8 cellular contexts compared by ENCODE assay signal in genomic region chr22:24938741-24939341, GRCh38. TPM values are rescaled to one million over a fixed set of nuclear protein-coding genes. Genes with fewer than 3 reads are reported as not detected.
DNase-seq lines count a peak whose midpoint lies in the region; ATAC-seq and TF ChIP-seq lines count a peak whose summit lies in the region.

No MANE protein-coding gene starts in this region.

- no peak overlapping the region for H3K4me2 ChIP-seq in mesendoderm (ENCODE audit: low read length)

- H3K9ac ChIP-seq in colonic mucosa (ENCODE audit: low read depth in 2 of 2, low read length in 2 of 2) (no peak overlapping the region), mesendoderm (ENCODE audit: low read length) (no peak overlapping the region)

- ATAC-seq in HG02763 (IDR thresholded peaks at IDR 0.05; ENCODE audit: unreplicated experiment) (no peak), HG02571 (IDR thresholded peaks at IDR 0.05; ENCODE audit: unreplicated experiment) (no peak)

- no peaks in the 10 kb centered on the region for H3K9me3 ChIP-seq in colonic mucosa

- no peak overlapping the region for H3K4me3 ChIP-seq in colonic mucosa
- no peak overlapping the region for H3K4me3 ChIP-seq in mesendoderm (ENCODE audit: low read length)

- H3K27ac ChIP-seq in colonic mucosa (no peak overlapping the region), mesendoderm (ENCODE audit: low read depth, low read length) (no peak overlapping the region)

- H3K18ac ChIP-seq in mesendoderm (ENCODE audit: low read length), result no peak overlapping the region

- intact Hi-C loops in colonic mucosa (cut with DNase I), result loop anchor here (5.0 to 10.0 kb wide), 3 partner anchors 108 to 236 kb away; partner anchors contain the start of gene PIWIL3

- no peak overlapping the region for H4K8ac ChIP-seq in mesendoderm (ENCODE audit: low read depth, low read length)

- H2AK5ac ChIP-seq in mesendoderm (ENCODE audit: low read length), result no peak overlapping the region

- no peak overlapping the region for H3K56ac ChIP-seq in mesendoderm (ENCODE audit: low read length)

- H3K23ac ChIP-seq in mesendoderm (ENCODE audit: low read length), result no peak overlapping the region

- H4K5ac ChIP-seq in mesendoderm (ENCODE audit: low read length), result no peak overlapping the region

- no peaks in the 10 kb centered on the region for H3K27me3 ChIP-seq in colonic mucosa
- H3K27me3 ChIP-seq in mesendoderm (ENCODE audit: insufficient read depth, low read length, poor library complexity), result no peaks in the 10 kb centered on the region

- H3K79me2 ChIP-seq in mesendoderm (ENCODE audit: control insufficient read depth, insufficient read depth, low read length), result no peaks in the 10 kb centered on the region

- H3K79me1 ChIP-seq in mesendoderm (ENCODE audit: low read length), result no peaks in the 10 kb centered on the region

- no peaks in the 10 kb centered on the region for H3K36me3 ChIP-seq in colonic mucosa
- H3K36me3 ChIP-seq in mesendoderm (ENCODE audit: control insufficient read depth, insufficient read depth, low read length), result no peaks in the 10 kb centered on the region

- no peaks in the 10 kb centered on the region for H3K4me1 ChIP-seq in colonic mucosa
- no peaks in the 10 kb centered on the region for H3K4me1 ChIP-seq in mesendoderm (ENCODE audit: control insufficient read depth, low read depth, low read length)

- no peak overlapping the region for H2BK5ac ChIP-seq in mesendoderm (ENCODE audit: low read length)

- H2BK15ac ChIP-seq in mesendoderm (replicated peaks; ENCODE audit: low read depth), result no peak overlapping the region

- TF ChIP-seq CTCF in colonic mucosa (IDR thresholded peaks at IDR 0.05), result peak; percentile 74

- WGBS in mesendoderm (ENCODE audit: extremely low coverage, insufficient coverage, low lambda C conversion rate), result no CpG with 5 or more reads among the region's 11 CpGs

- H2BK120ac ChIP-seq in mesendoderm (ENCODE audit: low read depth, low read length), result no peak overlapping the region

- DNase-seq in activated CD8-positive, alpha-beta memory T cell treated with anti-CD3 and anti-CD28 coated beads for 24 hours, result peak; percentile 61
- no peak for DNase-seq in activated CD8-positive, alpha-beta memory T cell treated with anti-CD3 and anti-CD28 coated beads, Interleukin-2, amount 50 U/mL, for 48 hours
- DNase-seq in LHCN-M2 (ENCODE audit: low read depth) (peak; percentile 27), SHP77 treated with DMSO at 0.1 percent for 48 hours (lab: John Stamatoyannopoulos, UW) (peak; percentile 34), colonic mucosa (peak; percentile 48), mesendoderm (peak; percentile 77)

- H3K4ac ChIP-seq in mesendoderm (ENCODE audit: low read depth, low read length), result no peak overlapping the region

RNA-seq across cellular contexts. Expression of gene LHFPL7, which starts 7.7 kb away (rescaled TPM):
- total RNA-seq in LHCN-M2 (2014; rRNA removed) (not detected in 2 replicates), colonic mucosa (not detected)
- polyA plus RNA-seq in LHCN-M2 (2012), result not detected
- polyA plus RNA-seq in mesendoderm (2013, experiment 1 of 2), result not detected
- polyA plus RNA-seq in mesendoderm (2013, experiment 2 of 2), result not detected

RNA-seq across cellular contexts. Expression of gene KIAA1671, which starts 13.7 kb away (rescaled TPM):
- total RNA-seq in LHCN-M2 (2014; rRNA removed) (2.6 and 2.9 TPM in 2 replicates), colonic mucosa (10 to 100 TPM; 82.5 to 94.3 TPM)
- polyA plus RNA-seq in LHCN-M2 (2012), result 3.3 TPM
- polyA plus RNA-seq in mesendoderm (2013, experiment 1 of 2), result 11.9 TPM
- polyA plus RNA-seq in mesendoderm (2013, experiment 2 of 2), result 12.3 TPM

Comparison
In these comparisons a context has a peak if more than half of its experiments do, and no peak if none do; other contexts are left out.
1. RNA of gene KIAA1671, which starts 13.7 kb away (total RNA-seq): 82.5 to 94.3 TPM in colonic mucosa; 2.6 to 2.9 TPM in LHCN-M2; every median in the first group is over 10 times any median in the second.